In the genomic region with DNA sequence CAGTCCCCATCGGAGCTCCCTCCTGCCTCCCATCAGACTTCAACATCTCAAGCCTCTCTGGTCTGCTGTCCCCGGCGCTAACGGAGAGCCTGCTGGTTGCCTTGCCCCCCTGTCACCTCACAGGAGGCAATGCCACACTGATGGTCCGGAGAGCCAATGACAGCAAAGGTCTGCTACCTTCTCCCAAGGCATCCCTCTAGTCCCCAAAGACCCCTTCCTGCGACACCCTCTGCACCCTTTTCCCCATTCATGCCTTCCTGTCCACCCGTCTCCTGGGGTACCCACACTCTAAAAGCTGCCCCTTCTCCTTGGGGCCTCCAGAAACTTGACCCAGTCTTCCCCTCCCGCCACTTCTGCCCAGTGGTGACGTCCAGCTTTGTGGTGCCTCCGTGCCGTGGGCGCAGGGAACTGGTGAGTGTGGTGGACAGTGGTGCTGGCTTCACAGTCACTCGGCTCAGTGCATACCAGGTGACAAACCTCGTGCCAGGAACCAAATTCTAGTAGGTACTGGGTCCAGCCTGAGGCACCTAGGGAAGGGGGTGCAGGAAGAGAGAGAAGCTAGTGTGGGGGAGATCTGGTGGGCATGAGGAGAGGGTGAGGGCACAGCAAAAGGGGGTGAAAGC, we compare ENCODE assay signal across 1 cellular context.
TF ChIP-seq lines count a peak whose summit lies in the region.

No MANE protein-coding gene starts in this region.

TF ChIP-seq in GM12878, 131 proteins besides CTCF, POLR2A, EP300 and RAD21:
- TF ChIP-seq NR2C2 (IDR thresholded peaks at IDR 0.05; ENCODE audit: borderline replicate concordance, control insufficient read depth, insufficient read length, low read depth) (no peak), POLR2AphosphoS2 (IDR thresholded peaks at IDR 0.05; ENCODE audit: low read depth, low read length) (no peak), TCF7 (IDR thresholded peaks at IDR 0.05; ENCODE audit: borderline replicate concordance) (no peak), CREB1 (IDR thresholded peaks at IDR 0.05; ENCODE audit: low read depth) (no peak), E2F4 (IDR thresholded peaks at IDR 0.05; ENCODE audit: low read depth, low read length) (no peak), CBX3 (IDR thresholded peaks at IDR 0.05; ENCODE audit: borderline replicate concordance, low read depth) (no peak), ZNF687 (IDR thresholded peaks at IDR 0.05) (no peak), HDAC6 (IDR thresholded peaks at IDR 0.05; ENCODE audit: unreplicated experiment) (no peak), EGR1 (IDR thresholded peaks at IDR 0.05; ENCODE audit: borderline replicate concordance in 1 of 2, low read depth in 2 of 2, low read length in 2 of 2) (no peak), HCFC1 (IDR thresholded peaks at IDR 0.05; ENCODE audit: low read length) (no peak), ZBED1 (IDR thresholded peaks at IDR 0.05; ENCODE audit: borderline replicate concordance) (no peak), JUND (IDR thresholded peaks at IDR 0.05; ENCODE audit: low read depth, low read length) (no peak), RBBP5 (conservative IDR thresholded peaks at IDR 0.05) (no peak), EED (IDR thresholded peaks at IDR 0.05; ENCODE audit: low read depth) (no peak), LARP7 (IDR thresholded peaks at IDR 0.05) (no peak), TAF1 (IDR thresholded peaks at IDR 0.05; ENCODE audit: borderline replicate concordance, low read depth, low read length) (no peak), NFIC (IDR thresholded peaks at IDR 0.05; ENCODE audit: low read depth, low read length) (no peak), BMI1 (IDR thresholded peaks at IDR 0.05; ENCODE audit: borderline replicate concordance) (no peak)
- TF ChIP-seq, protein P1, sequence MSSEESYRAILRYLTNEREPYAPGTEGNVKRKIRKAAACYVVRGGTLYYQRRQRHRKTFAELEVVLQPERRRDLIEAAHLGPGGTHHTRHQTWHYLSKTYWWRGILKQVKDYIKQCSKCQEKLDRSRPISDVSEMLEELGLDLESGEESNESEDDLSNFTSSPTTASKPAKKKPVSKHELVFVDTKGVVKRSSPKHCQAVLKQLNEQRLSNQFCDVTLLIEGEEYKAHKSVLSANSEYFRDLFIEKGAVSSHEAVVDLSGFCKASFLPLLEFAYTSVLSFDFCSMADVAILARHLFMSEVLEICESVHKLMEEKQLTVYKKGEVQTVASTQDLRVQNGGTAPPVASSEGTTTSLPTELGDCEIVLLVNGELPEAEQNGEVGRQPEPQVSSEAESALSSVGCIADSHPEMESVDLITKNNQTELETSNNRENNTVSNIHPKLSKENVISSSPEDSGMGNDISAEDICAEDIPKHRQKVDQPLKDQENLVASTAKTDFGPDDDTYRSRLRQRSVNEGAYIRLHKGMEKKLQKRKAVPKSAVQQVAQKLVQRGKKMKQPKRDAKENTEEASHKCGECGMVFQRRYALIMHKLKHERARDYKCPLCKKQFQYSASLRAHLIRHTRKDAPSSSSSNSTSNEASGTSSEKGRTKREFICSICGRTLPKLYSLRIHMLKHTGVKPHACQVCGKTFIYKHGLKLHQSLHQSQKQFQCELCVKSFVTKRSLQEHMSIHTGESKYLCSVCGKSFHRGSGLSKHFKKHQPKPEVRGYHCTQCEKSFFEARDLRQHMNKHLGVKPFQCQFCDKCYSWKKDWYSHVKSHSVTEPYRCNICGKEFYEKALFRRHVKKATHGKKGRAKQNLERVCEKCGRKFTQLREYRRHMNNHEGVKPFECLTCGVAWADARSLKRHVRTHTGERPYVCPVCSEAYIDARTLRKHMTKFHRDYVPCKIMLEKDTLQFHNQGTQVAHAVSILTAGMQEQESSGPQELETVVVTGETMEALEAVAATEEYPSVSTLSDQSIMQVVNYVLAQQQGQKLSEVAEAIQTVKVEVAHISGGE (CRISPR knock-in tag; IDR thresholded peaks at IDR 0.05): no peak
- TF ChIP-seq, protein P2, sequence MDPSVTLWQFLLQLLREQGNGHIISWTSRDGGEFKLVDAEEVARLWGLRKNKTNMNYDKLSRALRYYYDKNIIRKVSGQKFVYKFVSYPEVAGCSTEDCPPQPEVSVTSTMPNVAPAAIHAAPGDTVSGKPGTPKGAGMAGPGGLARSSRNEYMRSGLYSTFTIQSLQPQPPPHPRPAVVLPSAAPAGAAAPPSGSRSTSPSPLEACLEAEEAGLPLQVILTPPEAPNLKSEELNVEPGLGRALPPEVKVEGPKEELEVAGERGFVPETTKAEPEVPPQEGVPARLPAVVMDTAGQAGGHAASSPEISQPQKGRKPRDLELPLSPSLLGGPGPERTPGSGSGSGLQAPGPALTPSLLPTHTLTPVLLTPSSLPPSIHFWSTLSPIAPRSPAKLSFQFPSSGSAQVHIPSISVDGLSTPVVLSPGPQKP (IDR thresholded peaks at IDR 0.05; ENCODE audit: low read depth, low read length): no peak
